ENCODE assay signal across 21 cellular contexts in the genomic region with DNA sequence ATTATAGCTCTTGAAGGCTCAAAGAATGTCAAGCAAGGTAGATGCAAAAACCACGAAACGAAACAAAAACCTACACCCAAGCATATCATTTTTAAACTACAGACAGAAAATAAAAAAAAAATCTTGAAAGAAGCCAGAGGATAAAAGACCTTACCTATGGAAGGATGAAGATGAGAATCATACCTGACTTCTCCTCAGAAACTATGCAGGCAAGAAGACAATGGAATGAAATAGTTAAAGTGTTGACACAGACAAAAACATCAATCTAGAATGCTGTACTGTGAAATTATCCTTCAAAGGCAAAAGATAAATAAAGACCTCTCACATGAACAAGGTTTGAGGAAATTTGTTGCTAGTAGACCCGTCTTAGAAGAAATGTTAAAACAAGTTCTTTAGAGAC.
"Had no signal": no experiment of that assay in that cellular context is flagged by ENCODE, and none has a peak within 500 bp of the region (broad histone marks: within the 10 kb centered on the region; RNA-seq: fewer than 3 reads in every experiment).

No MANE protein-coding gene starts in this region.

- H3K36me3 Mint-ChIP-seq: IgD-negative memory B cell had no signal

- H3K27me3 ChIP-seq: SJSA1 had no signal

- DNase-seq: Kasumi-1, MV-4-11, NCI-H1048, NCI-H1105, NCI-H1417, NCI-H1436 treated with DMSO at 0.1 percent for 48 hours, NCI-H1694, NCI-H187 treated with DMSO at 0.1 percent for 48 hours, NCI-H2029 treated with DMSO at 0.1 percent for 48 hours, NCI-H2171 treated with DMSO at 0.1 percent for 48 hours, NCI-H524, NCI-H69, NCI-H774, Right ventricle myocardium superior, RPMI8226, SIG-M5 had no signal

- H3K4me1 Mint-ChIP-seq: IgD-negative memory B cell had no signal

- H3K4me3 ChIP-seq: K562, SJSA1, SK-N-MC had no signal

- FAIRE-seq: K562 had no signal

- H3K36me3 ChIP-seq: SJSA1 had no signal

- H3K4me3 Mint-ChIP-seq: IgD-negative memory B cell had no signal

- H3K27ac ChIP-seq: KMS-11, SJSA1, SK-N-MC had no signal

- H3K9ac ChIP-seq: KMS-11 had no signal

- H3K4me2 ChIP-seq: KMS-11 had no signal

- H3K27ac Mint-ChIP-seq: IgD-negative memory B cell had no signal

- H3K4me1 ChIP-seq: SJSA1 had no signal

- H3K27me3 Mint-ChIP-seq: IgD-negative memory B cell had no signal
